1 cellular context compared by ENCODE assay signal in genomic region chr18:36298113-36298701, GRCh38.
TF ChIP-seq lines count a peak whose summit lies in the region.

No MANE protein-coding gene starts in this region.

TF ChIP-seq in IMR-90, 13 proteins besides CTCF, POLR2A, EP300 and RAD21 (continued from another document):
- TF ChIP-seq USF2 (IDR thresholded peaks at IDR 0.05; ENCODE audit: low read depth, low read length) (no peak), BHLHE40 (IDR thresholded peaks at IDR 0.05; ENCODE audit: low read depth, low read length) (no peak), ELK1 (IDR thresholded peaks at IDR 0.05; ENCODE audit: borderline replicate concordance, low read depth, low read length) (no peak), MAFK (IDR thresholded peaks at IDR 0.05; ENCODE audit: low read depth, low read length) (no peak), RFX5 (IDR thresholded peaks at IDR 0.05; ENCODE audit: low read depth, low read length) (no peak), CEBPB (IDR thresholded peaks at IDR 0.05; ENCODE audit: low read depth, low read length) (no peak), MAZ (IDR thresholded peaks at IDR 0.05; ENCODE audit: borderline replicate concordance, low read depth, low read length) (no peak), FOS (IDR thresholded peaks at IDR 0.05; ENCODE audit: low read depth, low read length) (no peak), SMC3 (IDR thresholded peaks at IDR 0.05; ENCODE audit: low read depth, low read length) (no peak), RCOR1 (IDR thresholded peaks at IDR 0.05; ENCODE audit: insufficient replicate concordance, low read length) (no peak)
